1 cellular context compared by ENCODE assay signal in the genomic region with DNA sequence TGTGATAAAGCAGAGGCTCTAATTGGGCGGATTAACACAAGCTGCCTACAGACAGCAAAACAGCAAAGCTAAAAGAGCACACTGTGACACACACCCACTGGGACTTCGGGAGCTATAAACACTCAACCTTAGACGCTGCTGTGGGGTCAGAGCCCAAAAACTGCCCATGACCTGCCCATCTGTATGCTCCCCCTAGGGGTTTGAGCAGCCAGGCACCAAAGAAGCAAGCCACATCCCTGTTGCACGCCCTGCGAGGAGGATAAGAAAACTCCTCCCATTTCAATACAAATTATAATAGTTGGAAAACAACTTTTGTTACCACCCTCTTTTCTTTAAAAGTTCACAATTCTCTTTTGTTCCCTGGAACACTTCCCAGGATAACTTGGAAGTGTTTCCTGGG.
TF ChIP-seq lines count a peak whose summit lies in the region.

No MANE protein-coding gene starts in this region.

TF ChIP-seq in HepG2, 621 proteins besides CTCF, POLR2A, EP300 and RAD21:
- TF ChIP-seq, protein P1, sequence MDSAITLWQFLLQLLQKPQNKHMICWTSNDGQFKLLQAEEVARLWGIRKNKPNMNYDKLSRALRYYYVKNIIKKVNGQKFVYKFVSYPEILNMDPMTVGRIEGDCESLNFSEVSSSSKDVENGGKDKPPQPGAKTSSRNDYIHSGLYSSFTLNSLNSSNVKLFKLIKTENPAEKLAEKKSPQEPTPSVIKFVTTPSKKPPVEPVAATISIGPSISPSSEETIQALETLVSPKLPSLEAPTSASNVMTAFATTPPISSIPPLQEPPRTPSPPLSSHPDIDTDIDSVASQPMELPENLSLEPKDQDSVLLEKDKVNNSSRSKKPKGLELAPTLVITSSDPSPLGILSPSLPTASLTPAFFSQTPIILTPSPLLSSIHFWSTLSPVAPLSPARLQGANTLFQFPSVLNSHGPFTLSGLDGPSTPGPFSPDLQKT (CRISPR knock-in tag; IDR thresholded peaks at IDR 0.05; ENCODE audit: borderline replicate concordance) = no peak
- TF ChIP-seq ZNF816 (CRISPR knock-in tag; IDR thresholded peaks at IDR 0.05; ENCODE audit: borderline replicate concordance) (no peak), WIZ (CRISPR knock-in tag; IDR thresholded peaks at IDR 0.05) (no peak), HOXA5 (CRISPR knock-in tag; IDR thresholded peaks at IDR 0.05) (no peak), ZNF383 (CRISPR knock-in tag; IDR thresholded peaks at IDR 0.05; ENCODE audit: borderline replicate concordance) (no peak), NR2F1 (CRISPR knock-in tag; IDR thresholded peaks at IDR 0.05) (no peak), HOMEZ (CRISPR knock-in tag; IDR thresholded peaks at IDR 0.05; ENCODE audit: low read depth) (no peak), ZNF143 (CRISPR knock-in tag; IDR thresholded peaks at IDR 0.05) (no peak), SMAD9 (CRISPR knock-in tag; IDR thresholded peaks at IDR 0.05) (no peak), ZNF101 (CRISPR knock-in tag; IDR thresholded peaks at IDR 0.05; ENCODE audit: borderline replicate concordance, low read depth) (no peak)
- TF ChIP-seq, protein P2, sequence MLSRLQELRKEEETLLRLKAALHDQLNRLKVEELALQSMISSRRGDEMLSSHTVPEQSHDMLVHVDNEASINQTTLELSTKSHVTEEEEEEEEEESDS (CRISPR knock-in tag; IDR thresholded peaks at IDR 0.05; ENCODE audit: borderline replicate concordance) = no peak
